Comparison of ENCODE assay signal across 18 cellular contexts in the genomic region with DNA sequence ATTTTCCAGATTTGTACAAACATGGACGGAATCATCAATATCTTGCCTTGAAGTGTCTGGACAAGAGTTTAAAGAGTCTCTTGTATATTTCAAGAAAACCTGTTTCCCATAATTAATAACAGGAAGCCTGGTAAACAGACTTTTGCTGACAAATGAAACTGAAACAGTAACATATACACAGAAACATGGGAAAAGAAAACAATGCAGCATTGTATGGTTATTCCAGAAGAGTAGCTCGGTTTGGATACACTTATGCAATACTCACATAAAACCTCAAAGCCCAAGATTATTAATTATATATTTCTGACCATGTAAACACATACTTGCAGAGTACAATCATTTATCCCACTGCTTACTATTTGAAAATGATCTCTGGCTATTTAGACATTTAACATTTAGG.
DNase-seq lines count a peak whose midpoint lies in the region; ATAC-seq, FAIRE-seq and TF ChIP-seq lines count a peak whose summit lies in the region.
"Had no signal": no experiment of that assay in that cellular context is flagged by ENCODE, and none has a peak within 500 bp of the region (broad histone marks: within the 10 kb centered on the region; RNA-seq: fewer than 3 reads in every experiment).

No MANE protein-coding gene starts in this region.

- ATAC-seq in heart right ventricle (peak in 2 of 8 donors; percentile 4 to 46), Right ventricle myocardium inferior (no peak), GM12878 (no peak), GM19328 (IDR thresholded peaks at IDR 0.05; ENCODE audit: unreplicated experiment) (no peak), GM21786 (IDR thresholded peaks at IDR 0.05; ENCODE audit: unreplicated experiment) (no peak)
- ATAC-seq: A549; stimulated activated effector memory CD8-positive, alpha-beta T cell treated with anti-CD3 and anti-CD28 coated beads, Interleukin-12 subunit alpha, Interleukin-12 subunit beta, amount 100 ng/mL, for 72 hours had no signal

- CTCF ChIA-PET in GM12878 (lab: Yijun Ruan, JAX), result interaction anchor here (0.5 to 1.5 kb wide), 9 partner anchors 9 to 339 kb away, joined by 3 to 4 read pairs (median 3); no protein-coding TSS in a partner anchor

- SMC1A ChIA-PET in GM12878 (lab: Charles Lee; ENCODE audit: uncharacterized antibody, unreplicated experiment), result interaction anchor here (0.6 to 6.2 kb wide), 11 partner anchors 11 to 209 kb away, joined by 3 to 49 read pairs (median 5); no protein-coding TSS in a partner anchor

- TF ChIP-seq EP300 in GM12878 (IDR thresholded peaks at IDR 0.05; ENCODE audit: borderline replicate concordance in 1 of 2, control insufficient read depth in 1 of 2, low read depth in 2 of 2, low read length in 2 of 2), result no peak

- no peaks in the 10 kb centered on the region for H3K9me3 ChIP-seq in heart right ventricle
- H3K9me3 ChIP-seq in GM12878 (replicated peaks; ENCODE audit: control insufficient read depth, insufficient read depth, low read length), result no peaks in the 10 kb centered on the region; the same call in 2 of the 3 replicates
- H3K9me3 ChIP-seq: A549, vagina had no signal

- no peak overlapping the region for H3K9ac ChIP-seq in GM12878 (ENCODE audit: control insufficient read depth, insufficient read depth, low read length)

- no peaks in the 10 kb centered on the region for H4K20me1 ChIP-seq in GM12878 (ENCODE audit: control insufficient read depth, insufficient read depth)

- RAD21 ChIA-PET in GM12878 (lab: Charles Lee; ENCODE audit: unreplicated experiment), result interaction anchor here (0.7 to 1.4 kb wide), 5 partner anchors 10 to 339 kb away, joined by 3 to 4 read pairs (median 3); no protein-coding TSS in a partner anchor

- FAIRE-seq in GM12878 (lab: Jason Lieb, UNC) (peak; percentile 18), RCC 7860 (lab: Jason Lieb, UNC) (no peak)
- FAIRE-seq: A549 had no signal

- no peak overlapping the region for H2AFZ ChIP-seq in GM12878 (ENCODE audit: control insufficient read depth, low read depth, low read length)

- H3K4me1 ChIP-seq in heart right ventricle (peaks cover 0 to 53% (median 31%) of the 10 kb centered on the region in 9 donors), GM12878 (ENCODE audit: control insufficient read depth, insufficient read depth, low read length) (peaks cover 2% of the 10 kb centered on the region; the same call in 1 of the 2 replicates)
- H3K4me1 ChIP-seq: vagina had no signal

- no peak overlapping the region for H3K4me3 ChIP-seq in heart right ventricle
- no peak overlapping the region for H3K4me3 ChIP-seq in GM12878
- H3K4me3 ChIP-seq: A549, vagina had no signal

- POLR2A ChIA-PET in GM12878 (lab: Charles Lee), result interaction anchor here (1.4 kb wide), 1 partner anchor 9 kb away, joined by 3 read pairs; no protein-coding TSS in a partner anchor

- TF ChIP-seq RAD21 in GM12878 (IDR thresholded peaks at IDR 0.05; ENCODE audit: insufficient read depth, low read depth, low read length), result no peak

- DNase-seq in heart right ventricle (no peak), Right ventricle myocardium inferior (ENCODE audit: missing footprints) (no peak), GM12878 (ENCODE audit: low read depth, low spot score) (no peak), globus pallidus (ENCODE audit: low spot score) (peak; percentile 49), superior temporal gyrus (ENCODE audit: extremely low spot score) (peak; percentile 79), RCC 7860 (ENCODE audit: low spot score) (no peak)
- DNase-seq: activated CD4-positive, CD25-positive, alpha-beta regulatory T cell; activated naive CD8-positive, alpha-beta T cell treated with anti-CD3 and anti-CD28 coated beads, Interleukin-2, amount 10 ng/mL, durations not matched to agents 7 days and 5 days; H9; NCI-H1694 treated with DMSO at 0.1 percent for 48 hours; NCI-H748 treated with DMSO at 0.1 percent for 48 hours; posterior cingulate gyrus; stimulated activated CD4-positive, alpha-beta T cell treated with anti-CD3 and anti-CD28 coated beads, Interleukin-2, amount 100 ng/mL, for 24 hours had no signal

- no peak overlapping the region for H3K4me2 ChIP-seq in GM12878 (ENCODE audit: control insufficient read depth, insufficient read depth)
- H3K4me2 ChIP-seq: A549 had no signal

- 49 to 67% methylated on average over 2 of the region's 2 CpGs for WGBS in heart right ventricle, 2 donors
- WGBS in GM12878 (ENCODE audit: insufficient coverage, insufficient replicate concordance, low lambda C conversion rate, missing lambda C conversion rate), result 65% methylated on average over 2 of the region's 2 CpGs

- in situ Hi-C loops in GM12878 (cut with MboI), result no loop called here

- no peaks in the 10 kb centered on the region; the same call in 1 of the 2 replicates for H3K79me2 ChIP-seq in GM12878 (ENCODE audit: control insufficient read depth, insufficient read depth, low read length)

- H3K27me3 ChIP-seq in heart right ventricle (no peaks in the 10 kb centered on the region), GM12878 (replicated peaks in 1 of 2; ENCODE audit: control insufficient read depth in 2 of 2, insufficient read depth in 2 of 2, low read length in 1 of 2) (no peaks in the 10 kb centered on the region)
- H3K27me3 ChIP-seq: vagina had no signal

- no TSS peak for BruUV-seq in GM12878 (replicated peaks; lab: Mats Ljungman, UMichigan)

- no peak for TF ChIP-seq CTCF in heart right ventricle (IDR thresholded peaks at IDR 0.05)
- TF ChIP-seq CTCF in GM12878 (IDR thresholded peaks at IDR 0.05 in 2 of 3, conservative IDR thresholded peaks at IDR 0.05 in 1 of 3; ENCODE audit: control insufficient read depth in 2 of 3, extremely low read depth in 1 of 3, insufficient read depth in 1 of 3, low read depth in 3 of 3, low read length in 3 of 3), result no peak

- peaks cover 0 to 11% (median 0%) of the 10 kb centered on the region in 9 donors for H3K36me3 ChIP-seq in heart right ventricle
- peaks cover 0 to under 1% of the 10 kb centered on the region in 2 experiments; a peak in 3 of 4 replicates for H3K36me3 ChIP-seq in GM12878 (ENCODE audit: control insufficient read depth in 2 of 2, insufficient read depth in 2 of 2, low read length in 1 of 2)
- H3K36me3 ChIP-seq: vagina had no signal

- H3K27ac ChIP-seq in heart right ventricle (peak overlapping the region in 6 of 10 donors; percentile 11 to 57 (median 42)), GM12878 (ENCODE audit: control insufficient read depth, insufficient read depth) (no peak overlapping the region)
- H3K27ac ChIP-seq: A549, vagina had no signal

- intact Hi-C loops in heart right ventricle (cut with DNase I), result loop anchor here in 2 of 10 donors (5.0 kb wide), 2 partner anchors 33 to 37 kb away; no protein-coding TSS in a partner anchor
- intact Hi-C loops in Right ventricle myocardium inferior (cut with DNase I), result no loop called here
- intact Hi-C loops in GM12878 (cut with micrococcal nuclease; ENCODE audit: unreplicated experiment), result no loop called here

- no peak for TF ChIP-seq POLR2A in GM12878 (IDR thresholded peaks at IDR 0.05; ENCODE audit: low read depth, low read length)

TF ChIP-seq in GM12878, 131 proteins besides CTCF, POLR2A, EP300 and RAD21:
- TF ChIP-seq ZSCAN29 (IDR thresholded peaks at IDR 0.05) (no peak), DPF2 (IDR thresholded peaks at IDR 0.05) (no peak)

Comparison
In these comparisons a context has a peak if more than half of its experiments do, and no peak if none do; other contexts are left out.
1. DNase-seq: peak in globus pallidus (single experiment) and superior temporal gyrus (single experiment); none in heart right ventricle (0 of 2), Right ventricle myocardium inferior (single experiment), GM12878 (single experiment) and RCC 7860 (single experiment).